Comparison of ENCODE assay signal across 12 cellular contexts in the genomic region with DNA sequence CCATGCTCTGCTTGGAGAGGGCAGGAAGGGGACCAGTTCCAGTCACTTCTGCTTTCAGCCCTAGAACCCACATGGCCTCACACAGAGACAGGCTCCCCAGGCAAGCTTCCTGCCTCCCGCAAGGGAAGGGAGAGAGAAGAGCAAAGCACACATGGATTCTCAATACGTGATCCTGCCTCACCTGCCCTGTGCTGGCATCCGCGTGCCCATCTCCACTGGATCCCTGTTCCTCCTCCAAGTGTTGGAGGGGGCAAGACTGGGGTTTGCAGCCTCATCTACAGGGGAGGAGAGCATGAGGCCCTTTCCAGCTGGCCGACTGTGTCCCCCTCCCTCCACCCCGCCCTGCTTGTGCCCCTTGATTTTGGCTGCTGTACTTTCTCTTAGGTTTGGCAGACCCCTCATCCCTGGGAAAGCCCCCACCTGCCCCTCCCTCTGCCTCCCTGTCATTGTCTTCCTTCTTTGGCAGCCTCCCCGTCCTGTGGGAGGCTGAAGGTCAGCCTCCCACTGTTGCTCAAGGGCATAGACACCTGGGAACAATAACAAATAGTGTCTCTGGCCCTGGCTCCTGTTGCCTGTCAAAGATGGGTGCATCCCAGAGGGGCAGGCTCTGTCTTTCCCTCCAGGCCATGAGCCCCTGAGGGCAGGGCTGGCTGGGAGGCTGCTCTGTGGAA.
"Had no signal": no experiment of that assay in that cellular context is flagged by ENCODE, and none has a peak within 500 bp of the region (broad histone marks: within the 10 kb centered on the region; RNA-seq: fewer than 3 reads in every experiment).

No MANE protein-coding gene starts in this region.

- H3K4me3 ChIP-seq: breast epithelium, skin epidermis, uterus had no signal

- H3K4me1 ChIP-seq: breast epithelium, uterus had no signal

- H3K9me3 ChIP-seq: uterus had no signal

- H3K27ac ChIP-seq: breast epithelium, skin epidermis, uterus had no signal

- H3K27me3 ChIP-seq: uterus had no signal

- ATAC-seq: activated T-cell treated with anti-CD3 and anti-CD28 coated beads, Interleukin-2, amount 50 U/mL, for 4 hours; esophagus mucosa had no signal

- DNase-seq: activated CD4-positive, alpha-beta T cell treated with anti-CD3 and anti-CD28 coated beads, Interleukin-2, amount 50 U/mL, for 4 hours; activated CD4-positive, CD25-positive, alpha-beta regulatory T cell treated with anti-CD3 and anti-CD28 coated beads, Interleukin-2, amount 50 U/mL, for 72 hours; activated gamma-delta T cell treated with Interleukin-2 at 50 U/mL for 16 hours; activated naive CD8-positive, alpha-beta T cell treated with anti-CD3 and anti-CD28 coated beads, Interleukin-2, amount 10 ng/mL, durations not matched to agents 7 days and 5 days; activated T-cell treated with anti-CD3 and anti-CD28 coated beads, Interleukin-2, amount 50 U/mL, for 4 hours; anterior cingulate cortex; endodermal cell; hypothalamus; uterus had no signal

- H3K36me3 ChIP-seq: breast epithelium, uterus had no signal
